ENCODE assay signal across 20 cellular contexts in genomic region chr15:92365816-92366215, GRCh38. TPM values are rescaled to one million over a fixed set of nuclear protein-coding genes. Genes with fewer than 3 reads are reported as not detected.
"Had no signal": no experiment of that assay in that cellular context is flagged by ENCODE, and none has a peak within 500 bp of the region (broad histone marks: within the 10 kb centered on the region; RNA-seq: fewer than 3 reads in every experiment).

No MANE protein-coding gene starts in this region.

- H3K4me1 Mint-ChIP-seq: naive thymus-derived CD8-positive, alpha-beta T cell; stimulated activated memory B cell treated with anti-CD40 and anti-IgM and Interleukin-4, amounts not matched to agents 10 μg/mL and 1 μg/mL and 100 μg/mL, for 72 hours had no signal

- H3K36me3 Mint-ChIP-seq: naive thymus-derived CD8-positive, alpha-beta T cell; stimulated activated memory B cell treated with anti-CD40 and anti-IgM and Interleukin-4, amounts not matched to agents 10 μg/mL and 1 μg/mL and 100 μg/mL, for 72 hours had no signal

- ATAC-seq: effector memory CD8-positive, alpha-beta T cell; left ventricle myocardium superior; naive thymus-derived CD8-positive, alpha-beta T cell; stimulated activated memory B cell treated with anti-CD40 and anti-IgM and Interleukin-4, amounts not matched to agents 10 μg/mL and 1 μg/mL and 100 μg/mL, for 72 hours had no signal

- H3K4me1 ChIP-seq: right atrium auricular region, tibial artery, upper lobe of left lung, uterus had no signal

- H3K27ac Mint-ChIP-seq: dendritic cell treated with granulocyte-macrophage colony-stimulating factor and Interleukin-4, amounts not matched to agents 40 ng/mL and 50 ng/mL, for 4 days; effector memory CD8-positive, alpha-beta T cell; naive thymus-derived CD8-positive, alpha-beta T cell; stimulated activated memory B cell treated with anti-CD40 and anti-IgM and Interleukin-4, amounts not matched to agents 10 μg/mL and 1 μg/mL and 100 μg/mL, for 72 hours; stimulated activated naive CD8-positive, alpha-beta T cell treated with anti-CD3 and anti-CD28 coated beads, Interleukin-15, Interleukin-2, amounts not matched to agents 100 ng/mL and 50 ng/mL, for 24 hours had no signal

- H3K27me3 ChIP-seq: ovary, right atrium auricular region, upper lobe of left lung, uterus had no signal

- FAIRE-seq: colon, small intestine had no signal

- DNase-seq: effector memory CD8-positive, alpha-beta T cell; esophagus squamous epithelium; foreskin fibroblast; left ventricle myocardium superior; mesenchymal stem cell; naive thymus-derived CD8-positive, alpha-beta T cell; ovary; stimulated activated CD4-positive, alpha-beta T cell treated with anti-CD3 and anti-CD28 coated beads, Interleukin-4, amount 100 ng/mL, for 1 hour; stimulated activated CD8-positive, alpha-beta memory T cell treated with anti-CD3 and anti-CD28 coated beads, Interleukin-4, amount 100 ng/mL, for 48 hours; tibial artery; upper lobe of left lung; uterus had no signal

- H3K4me3 Mint-ChIP-seq: dendritic cell treated with granulocyte-macrophage colony-stimulating factor and Interleukin-4, amounts not matched to agents 40 ng/mL and 50 ng/mL, for 4 days; effector memory CD8-positive, alpha-beta T cell; naive thymus-derived CD8-positive, alpha-beta T cell; stimulated activated memory B cell treated with anti-CD40 and anti-IgM and Interleukin-4, amounts not matched to agents 10 μg/mL and 1 μg/mL and 100 μg/mL, for 72 hours; stimulated activated naive CD8-positive, alpha-beta T cell treated with anti-CD3 and anti-CD28 coated beads, Interleukin-15, Interleukin-2, amounts not matched to agents 100 ng/mL and 50 ng/mL, for 24 hours had no signal

- H3K9me3 Mint-ChIP-seq: effector memory CD8-positive, alpha-beta T cell; stimulated activated naive CD8-positive, alpha-beta T cell treated with anti-CD3 and anti-CD28 coated beads, Interleukin-15, Interleukin-2, amounts not matched to agents 100 ng/mL and 50 ng/mL, for 24 hours had no signal

- H3K27ac ChIP-seq: esophagus squamous epithelium, ovary, right atrium auricular region, tibial artery, upper lobe of left lung, uterus had no signal

- H3K9me3 ChIP-seq: esophagus squamous epithelium, ovary, tibial artery, upper lobe of left lung, uterus had no signal

- H3K4me3 ChIP-seq: esophagus squamous epithelium, lung, ovary, right atrium auricular region, tibial artery, upper lobe of left lung, uterus had no signal

- H3K36me3 ChIP-seq: esophagus squamous epithelium, ovary, right atrium auricular region, tibial artery, upper lobe of left lung, uterus had no signal

- H3K27me3 Mint-ChIP-seq: dendritic cell treated with granulocyte-macrophage colony-stimulating factor and Interleukin-4, amounts not matched to agents 40 ng/mL and 50 ng/mL, for 4 days; stimulated activated memory B cell treated with anti-CD40 and anti-IgM and Interleukin-4, amounts not matched to agents 10 μg/mL and 1 μg/mL and 100 μg/mL, for 72 hours had no signal

RNA-seq across cellular contexts. Expression of gene ST8SIA2, which starts 27.9 kb away (rescaled TPM):
- total RNA-seq: esophagus squamous epithelium; naive thymus-derived CD8-positive, alpha-beta T cell; posterior vena cava had no signal
- polyA plus RNA-seq: lung; naive thymus-derived CD8-positive, alpha-beta T cell had no signal
